33 cellular contexts compared by ENCODE assay signal in genomic region chr1:176325664-176326063, GRCh38.
"Had no signal": no experiment of that assay in that cellular context is flagged by ENCODE, and none has a peak within 500 bp of the region (broad histone marks: within the 10 kb centered on the region; RNA-seq: fewer than 3 reads in every experiment).

No MANE protein-coding gene starts in this region.

- H3K27me3 ChIP-seq: MG63 had no signal

- H3K9me3 ChIP-seq: MG63 had no signal

- H3K36me3 ChIP-seq: MG63 had no signal

- DNase-seq: Karpas-422, Kasumi-1, MG63, MM.1S, NCI-H1048, NCI-H1092, NCI-H1092 treated with DMSO at 0.1 percent for 48 hours, NCI-H1105, NCI-H1105 treated with DMSO at 0.1 percent for 48 hours, NCI-H1417, NCI-H1417 treated with DMSO at 0.1 percent for 48 hours, NCI-H1436, NCI-H1436 treated with DMSO at 0.1 percent for 48 hours, NCI-H146, NCI-H1694, NCI-H1694 treated with DMSO at 0.1 percent for 48 hours, NCI-H187, NCI-H187 treated with DMSO at 0.1 percent for 48 hours, NCI-H1930, NCI-H2029, NCI-H2029 treated with DMSO at 0.1 percent for 48 hours, NCI-H2081, NCI-H2081 treated with DMSO at 0.1 percent for 48 hours, NCI-H2107, NCI-H2171, NCI-H2171 treated with DMSO at 0.1 percent for 48 hours, NCI-H2227 treated with DMSO at 0.1 percent for 48 hours, NCI-H226, NCI-H345, NCI-H446, NCI-H446 treated with DMSO at 0.1 percent for 48 hours, NCI-H510A, NCI-H510A treated with DMSO at 0.1 percent for 48 hours had no signal

- H3K4me3 ChIP-seq: MG63 had no signal
